In genomic region chr3:11140054-11140712, GRCh38 we compare ENCODE assay signal across 8 cellular contexts. TPM values are rescaled to one million over a fixed set of nuclear protein-coding genes. Genes with fewer than 3 reads are reported as not detected.
DNase-seq lines count a peak whose midpoint lies in the region; ATAC-seq and FAIRE-seq lines count a peak whose summit lies in the region.

No MANE protein-coding gene starts in this region.

- no peak overlapping the region for H2AK5ac ChIP-seq in mesendoderm (ENCODE audit: low read length)

- H4K8ac ChIP-seq in mesendoderm (ENCODE audit: low read depth, low read length) = no peak overlapping the region

- no peak overlapping the region for H3K18ac ChIP-seq in mesendoderm (ENCODE audit: low read length)

- peak; percentile 98 for ATAC-seq in GM18498 (IDR thresholded peaks at IDR 0.05; ENCODE audit: unreplicated experiment)
- ATAC-seq in GM21367 (IDR thresholded peaks at IDR 0.05; ENCODE audit: unreplicated experiment) = peak; percentile 97
- peak; percentile 92 for ATAC-seq in HG03565 (IDR thresholded peaks at IDR 0.05; ENCODE audit: unreplicated experiment)

- no peak overlapping the region for H3K4me3 ChIP-seq in mesendoderm (ENCODE audit: low read length)

- H3K79me1 ChIP-seq in mesendoderm (ENCODE audit: low read length) = no peaks in the 10 kb centered on the region

- H3K27me3 ChIP-seq in mesendoderm (ENCODE audit: insufficient read depth, low read length, poor library complexity) = no peaks in the 10 kb centered on the region

- H3K23ac ChIP-seq in mesendoderm (ENCODE audit: low read length) = no peak overlapping the region

- H2BK5ac ChIP-seq in mesendoderm (ENCODE audit: low read length) = no peak overlapping the region

- no peak overlapping the region for H2BK15ac ChIP-seq in mesendoderm (replicated peaks; ENCODE audit: low read depth)

- no peak overlapping the region for H3K27ac ChIP-seq in mesendoderm (ENCODE audit: low read depth, low read length)

- FAIRE-seq in HTR-8/SVneo (lab: Jason Lieb, UNC) (no peak), urothelium cell line (lab: Jason Lieb, UNC) (no peak)

- H3K4me2 ChIP-seq in mesendoderm (ENCODE audit: low read length) = no peak overlapping the region

- H3K36me3 ChIP-seq in mesendoderm (ENCODE audit: control insufficient read depth, insufficient read depth, low read length) = no peaks in the 10 kb centered on the region

- H3K79me2 ChIP-seq in mesendoderm (ENCODE audit: control insufficient read depth, insufficient read depth, low read length) = no peaks in the 10 kb centered on the region

- H3K4me1 ChIP-seq in mesendoderm (ENCODE audit: control insufficient read depth, low read depth, low read length) = no peaks in the 10 kb centered on the region

- H3K4ac ChIP-seq in mesendoderm (ENCODE audit: low read depth, low read length) = no peak overlapping the region

- H4K5ac ChIP-seq in mesendoderm (ENCODE audit: low read length) = no peak overlapping the region

- no peak overlapping the region for H3K9ac ChIP-seq in mesendoderm (ENCODE audit: low read length)

- WGBS in mesendoderm (ENCODE audit: extremely low coverage, insufficient coverage, low lambda C conversion rate) = no CpG with 5 or more reads among the region's 13 CpGs

- no peak overlapping the region for H2BK120ac ChIP-seq in mesendoderm (ENCODE audit: low read depth, low read length)

- no peak overlapping the region for H3K56ac ChIP-seq in mesendoderm (ENCODE audit: low read length)

- DNase-seq in UCSD-AML1 (lab: John Stamatoyannopoulos, UW; ENCODE audit: unreplicated experiment) (peak; percentile 84), medulla oblongata (ENCODE audit: extremely low spot score) (peak; percentile 50), HTR-8/SVneo (ENCODE audit: insufficient read length, low spot score) (no peak), mesendoderm (no peak), urothelium cell line (ENCODE audit: low spot score) (no peak)

RNA-seq across cellular contexts. Expression of gene HRH1, which starts 14.1 kb away (rescaled TPM):
- polyA plus RNA-seq in mesendoderm (2013, experiment 1 of 2) = 0.03 TPM
- polyA plus RNA-seq in mesendoderm (2013, experiment 2 of 2) = 0.04 TPM

Comparison
In these comparisons a context has a peak if more than half of its experiments do, and no peak if none do; other contexts are left out.
1. DNase-seq: peak in UCSD-AML1 (single experiment) and medulla oblongata (single experiment); none in HTR-8/SVneo (single experiment), mesendoderm (single experiment) and urothelium cell line (single experiment).
2. Peak in every context shown above with its lines, with median percentiles within 50 percentile points of each other: ATAC-seq.